13 cellular contexts compared by ENCODE assay signal in the genomic region with DNA sequence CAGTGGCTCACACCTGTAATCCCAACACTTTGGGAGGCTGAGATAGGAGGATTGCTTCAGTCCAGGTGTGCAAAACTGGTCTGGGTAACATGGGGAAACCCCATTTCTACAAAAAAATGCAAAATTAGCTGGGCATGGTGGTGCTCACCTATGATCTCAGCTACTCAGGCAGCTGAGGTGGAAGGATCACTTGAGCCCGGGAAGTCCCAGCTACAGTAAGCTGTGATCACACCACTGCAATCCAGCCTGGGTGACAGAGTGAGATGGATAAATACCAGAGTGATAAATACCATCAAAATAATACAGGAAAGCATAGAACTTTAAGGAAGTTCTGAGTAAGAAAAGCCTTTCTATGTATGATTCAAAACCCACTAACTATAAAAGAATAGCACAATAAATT. TPM values are rescaled to one million over a fixed set of nuclear protein-coding genes. Genes with fewer than 3 reads are reported as not detected.
DNase-seq lines count a peak whose midpoint lies in the region; ATAC-seq and TF ChIP-seq lines count a peak whose summit lies in the region.
"Had no signal": no experiment of that assay in that cellular context is flagged by ENCODE, and none has a peak within 500 bp of the region (broad histone marks: within the 10 kb centered on the region; RNA-seq: fewer than 3 reads in every experiment).

No MANE protein-coding gene starts in this region.

- peaks cover 14% of the 10 kb centered on the region for H3K4me1 Mint-ChIP-seq in MCF 10A (ENCODE audit: insufficient read depth, unreplicated experiment)

- H3K4me3 ChIP-seq in breast epithelium = no peak overlapping the region
- H3K4me3 ChIP-seq in brain microvascular endothelial cell (ENCODE audit: low read depth, low read length) = no peak overlapping the region
- no peak overlapping the region for H3K4me3 ChIP-seq in thyroid gland (replicated peaks in 1 of 3)
- H3K4me3 ChIP-seq: BLaER1, HAP-1, heart right ventricle had no signal

- no peaks in the 10 kb centered on the region for H3K27me3 Mint-ChIP-seq in MCF 10A (ENCODE audit: insufficient read depth, unreplicated experiment)

- H3K4me1 ChIP-seq in breast epithelium (no peaks in the 10 kb centered on the region), thyroid gland (peaks cover 8 to 33% of the 10 kb centered on the region in 2 donors)
- H3K4me1 ChIP-seq: BLaER1 had no signal

- H3K27ac Mint-ChIP-seq in MCF 10A (ENCODE audit: low read depth, unreplicated experiment) = no peak overlapping the region

- no TSS peak for BruUV-seq in MCF 10A (replicated peaks; lab: Mats Ljungman, UMichigan)

- peaks cover 9% of the 10 kb centered on the region for H3K9me3 Mint-ChIP-seq in MCF 10A (ENCODE audit: unreplicated experiment)

- DNase-seq in MCF 10A (ENCODE audit: unreplicated experiment) (peak; percentile 9), breast epithelium (ENCODE audit: low spot score in 2 of 2) (no peak), brain microvascular endothelial cell (no peak), thyroid gland (peak; percentile 26 to 33), H4 (ENCODE audit: low spot score) (no peak), iPS-NIHi11 (ENCODE audit: low spot score) (no peak), putamen (ENCODE audit: low spot score) (no peak)
- DNase-seq: activated CD8-positive, alpha-beta memory T cell treated with anti-CD3 and anti-CD28 coated beads, Interleukin-2, amount 50 U/mL, for 4 hours; cerebellar nuclear complex; heart right ventricle had no signal

- TF ChIP-seq POLR2A in breast epithelium (IDR thresholded peaks at IDR 0.05) (no peak), thyroid gland (IDR thresholded peaks at IDR 0.05) (no peak)

- H3K27me3 ChIP-seq in breast epithelium = no peaks in the 10 kb centered on the region
- no peaks in the 10 kb centered on the region for H3K27me3 ChIP-seq in brain microvascular endothelial cell (replicated peaks)
- no peaks in the 10 kb centered on the region for H3K27me3 ChIP-seq in thyroid gland
- H3K27me3 ChIP-seq: BLaER1, heart right ventricle had no signal

- POLR2A ChIA-PET in MCF 10A (lab: Yijun Ruan, JAX) = interaction anchor here (0.6 to 1.4 kb wide), 4 partner anchors 9 to 579 kb away, joined by 3 to 6 read pairs (median 3); no protein-coding TSS in a partner anchor

- peak; percentile 62 for ATAC-seq in HG03095 (IDR thresholded peaks at IDR 0.05; ENCODE audit: unreplicated experiment)

- CTCF ChIA-PET in MCF 10A (lab: Yijun Ruan, JAX) = interaction anchor here (0.5 to 2.0 kb wide), 7 partner anchors 9 to 720 kb away, joined by 3 to 8 read pairs (median 4); no protein-coding TSS in a partner anchor

- H3K9me3 ChIP-seq in breast epithelium (peaks cover 15 to 22% of the 10 kb centered on the region in 2 donors), thyroid gland (no peaks in the 10 kb centered on the region)

- intact Hi-C loops in MCF 10A (cut with micrococcal nuclease) (no loop called here), breast epithelium (cut with DNase I; ENCODE audit: low total_unique reads) (no loop called here), thyroid gland (cut with DNase I) (no loop called here)

- in situ Hi-C loops in brain microvascular endothelial cell (cut with HindIII; ENCODE audit: low pct_ligation_motif_present, low sequenced_read_pairs) = no loop called here

- peaks cover 9% of the 10 kb centered on the region for H3K36me3 Mint-ChIP-seq in MCF 10A (ENCODE audit: insufficient read depth, unreplicated experiment)

- H3K4me3 Mint-ChIP-seq in MCF 10A (ENCODE audit: unreplicated experiment) = no peak overlapping the region

- H3K36me3 ChIP-seq in breast epithelium = no peaks in the 10 kb centered on the region
- no peaks in the 10 kb centered on the region for H3K36me3 ChIP-seq in brain microvascular endothelial cell (replicated peaks)
- no peaks in the 10 kb centered on the region for H3K36me3 ChIP-seq in thyroid gland
- H3K36me3 ChIP-seq: HAP-1, heart right ventricle had no signal

- H3K27ac ChIP-seq in breast epithelium (no peak overlapping the region), brain microvascular endothelial cell (peak overlapping the region; percentile 25), thyroid gland (no peak overlapping the region)
- H3K27ac ChIP-seq: BLaER1, heart right ventricle had no signal

- 52 to 60% methylated on average over 1 of the region's 1 CpG for WGBS in thyroid gland, 2 donors

- TF ChIP-seq CTCF in MCF 10A (IDR thresholded peaks at IDR 0.05; ENCODE audit: unreplicated experiment) (no peak), breast epithelium (IDR thresholded peaks at IDR 0.05) (no peak), brain microvascular endothelial cell (IDR thresholded peaks at IDR 0.05; ENCODE audit: low read depth, low read length, missing control alignments) (no peak), thyroid gland (IDR thresholded peaks at IDR 0.05) (no peak)

RNA-seq across cellular contexts. Expression of a gene that starts 52.8 kb away (rescaled TPM):
- total RNA-seq in MCF 10A (2022) (64.5 and 65.1 TPM in 2 replicates), breast epithelium (100 to 1,000 TPM in 1 of 3 donors, 10 to 100 TPM in 2; 26.9 to 138 (median 93.7) TPM), thyroid gland (100 to 1,000 TPM in 3 of 4 donors, 10 to 100 TPM in 1; 98.9 to 127 (median 113) TPM)
- total RNA-seq in H4 (2014; rRNA removed; shearing (Covaris generic)) = 31.1 and 31.7 TPM in 2 replicates

Comparison
In these comparisons a context has a peak if more than half of its experiments do, and no peak if none do; other contexts are left out.
1. DNase-seq: peak in MCF 10A (single experiment) and thyroid gland (2 of 2); none in breast epithelium (0 of 2), brain microvascular endothelial cell (single experiment), H4 (single experiment), iPS-NIHi11 (single experiment) and putamen (single experiment).